Comparison of ENCODE assay signal across 19 cellular contexts in the genomic region with DNA sequence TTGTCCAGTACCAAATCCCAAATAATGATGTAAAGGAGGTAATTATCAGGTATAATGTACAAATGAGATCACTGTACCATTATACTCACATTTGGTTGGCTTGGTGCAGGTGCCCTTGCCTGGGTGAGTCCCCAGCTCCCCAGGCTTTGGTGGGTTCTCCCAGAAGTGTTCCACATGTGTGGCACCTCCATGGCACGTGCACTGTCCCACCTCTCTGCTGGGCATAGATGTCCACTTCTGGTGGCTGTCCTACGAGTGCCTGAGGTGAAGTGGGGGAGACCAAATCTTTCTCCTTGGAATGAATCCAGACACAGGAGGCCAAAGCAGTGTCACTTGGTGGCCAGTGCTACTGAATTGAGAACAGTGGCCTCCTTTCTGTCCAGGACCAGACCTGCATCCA.
DNase-seq lines count a peak whose midpoint lies in the region; ATAC-seq, FAIRE-seq and TF ChIP-seq lines count a peak whose summit lies in the region.
"Had no signal": no experiment of that assay in that cellular context is flagged by ENCODE, and none has a peak within 500 bp of the region (broad histone marks: within the 10 kb centered on the region; RNA-seq: fewer than 3 reads in every experiment).

No MANE protein-coding gene starts in this region.

- no peak overlapping the region for H4K12ac ChIP-seq in trophoblast cell (ENCODE audit: low read depth, low read length)

- no TSS peak for BruUV-seq in HepG2 (replicated peaks; lab: Mats Ljungman, UMichigan)
- no TSS peak for BruUV-seq in IMR-90 (replicated peaks; lab: Mats Ljungman, UMichigan)

- H3K27me3 ChIP-seq in HepG2 (ENCODE audit: control insufficient read depth in 1 of 2, insufficient read depth in 2 of 2, low read length in 2 of 2) (peaks cover 2 to 8% of the 10 kb centered on the region in 2 experiments; a peak in 2 of 5 replicates), right lobe of liver (no peaks in the 10 kb centered on the region), IMR-90 (ENCODE audit: control insufficient read depth, insufficient read depth, low read length) (no peaks in the 10 kb centered on the region), trophoblast cell (ENCODE audit: insufficient read depth, low read length) (no peaks in the 10 kb centered on the region), upper lobe of right lung (no peaks in the 10 kb centered on the region)
- H3K27me3 ChIP-seq: BLaER1 treated with 17β-estradiol and CSF1 and Interleukin-3, amounts not matched to agents 10 nM and 100 nM had no signal

- in situ Hi-C loops in HepG2 (cut with HindIII; ENCODE audit: extremely low pct_ligation_motif_present, low pct_unique_long_range_greater_than_20kb) (loop anchor here (10.0 kb wide), 1 partner anchor 158 kb away; no protein-coding TSS in a partner anchor), IMR-90 (cut with MboI; ENCODE audit: low sequenced_read_pairs) (no loop called here)

- peak overlapping the region; percentile 15 for H2AK9ac ChIP-seq in IMR-90 (replicated peaks; ENCODE audit: low read depth, low read length, poor library complexity)

- FAIRE-seq in HepG2 (lab: Jason Lieb, UNC) = no peak
- FAIRE-seq: A549, D721Med, G401.6, GM12891 had no signal

- H3K23ac ChIP-seq in IMR-90 (ENCODE audit: low read depth, low read length) (no peak overlapping the region), trophoblast cell (ENCODE audit: low read length) (no peak overlapping the region)

- no peak for DNase-seq in HepG2 (ENCODE audit: low spot score)
- no peak for DNase-seq in right lobe of liver
- DNase-seq in IMR-90 = no peak
- no peak for DNase-seq in trophoblast cell
- no peak for DNase-seq in upper lobe of right lung
- DNase-seq: AML-193; Caco-2; Calu3; CD4-positive, alpha-beta T cell; CD8-positive, alpha-beta T cell; DMS79 treated with DMSO at 0.1 percent for 48 hours; GF-D8 had no signal

- dilution Hi-C loops in IMR-90 (cut with HindIII; ENCODE audit: low sequenced_read_pairs, unreplicated experiment) = no loop called here

- WGBS in HepG2 (ENCODE audit: low lambda C conversion rate) = no CpG with 5 or more reads among the region's 2 CpGs
- WGBS in right lobe of liver (ENCODE audit: insufficient coverage, low coverage, low lambda C conversion rate, missing lambda C conversion rate) = no CpG with 5 or more reads among the region's 2 CpGs
- WGBS in IMR-90 (ENCODE audit: extremely low coverage in 2 of 2, insufficient read length in 1 of 2), 2 experiments = no CpG with 5 or more reads among the region's 2 CpGs
- no CpG with 5 or more reads among the region's 2 CpGs for WGBS in trophoblast cell (ENCODE audit: extremely low coverage, insufficient coverage, insufficient read length)

- H3K36me3 ChIP-seq in HepG2 (replicated peaks in 1 of 2; ENCODE audit: control insufficient read depth in 1 of 2, insufficient read depth in 2 of 2, low read length in 2 of 2) (no peaks in the 10 kb centered on the region), right lobe of liver (no peaks in the 10 kb centered on the region), IMR-90 (ENCODE audit: control insufficient read depth, insufficient read depth, low read length) (no peaks in the 10 kb centered on the region), trophoblast cell (ENCODE audit: control insufficient read depth in 1 of 2, insufficient read depth in 2 of 2, low read length in 2 of 2) (no peaks in the 10 kb centered on the region), upper lobe of right lung (no peaks in the 10 kb centered on the region)
- H3K36me3 ChIP-seq: BLaER1 treated with 17β-estradiol and CSF1 and Interleukin-3, amounts not matched to agents 10 nM and 100 nM had no signal

- H2BK20ac ChIP-seq in IMR-90 (ENCODE audit: low read depth, low read length) = no peak overlapping the region

- H4K20me1 ChIP-seq in HepG2 (ENCODE audit: insufficient read depth, low read length) = no peaks in the 10 kb centered on the region
- H4K20me1 ChIP-seq in IMR-90 (ENCODE audit: insufficient read depth, low read length) = no peaks in the 10 kb centered on the region
- H4K20me1 ChIP-seq: BLaER1 treated with 17β-estradiol and CSF1 and Interleukin-3, amounts not matched to agents 10 nM and 100 nM had no signal

- no peak overlapping the region for H4K91ac ChIP-seq in IMR-90 (ENCODE audit: insufficient read depth, low read depth, low read length)
- no peak overlapping the region for H4K91ac ChIP-seq in trophoblast cell (ENCODE audit: low read depth, low read length)

- H3K4me1 ChIP-seq in HepG2 (ENCODE audit: insufficient read depth, low read length) (peaks cover 20% of the 10 kb centered on the region), right lobe of liver (no peaks in the 10 kb centered on the region), IMR-90 (ENCODE audit: control insufficient read depth, insufficient read depth, low read length) (no peaks in the 10 kb centered on the region), trophoblast cell (ENCODE audit: control insufficient read depth in 1 of 2, insufficient read depth in 2 of 2, low read length in 2 of 2) (no peaks in the 10 kb centered on the region), upper lobe of right lung (no peaks in the 10 kb centered on the region)
- H3K4me1 ChIP-seq: A549; BLaER1 treated with 17β-estradiol and CSF1 and Interleukin-3, amounts not matched to agents 10 nM and 100 nM had no signal

- H3K9me1 ChIP-seq in IMR-90 (ENCODE audit: insufficient read depth, low read length) = no peaks in the 10 kb centered on the region

- H2BK120ac ChIP-seq in IMR-90 (ENCODE audit: low read depth, low read length) (no peak overlapping the region), trophoblast cell (ENCODE audit: insufficient read depth, low read length, poor library complexity) (no peak overlapping the region)

- no peak overlapping the region for H2BK5ac ChIP-seq in IMR-90 (ENCODE audit: low read depth, low read length, poor library complexity, severe bottlenecking)
- H2BK5ac ChIP-seq in trophoblast cell (ENCODE audit: low read depth, low read length, poor library complexity) = no peak overlapping the region

- H3K9ac ChIP-seq in HepG2 (ENCODE audit: insufficient read depth, low read depth, low read length) (no peak overlapping the region), IMR-90 (ENCODE audit: low read depth, low read length) (no peak overlapping the region), trophoblast cell (ENCODE audit: low read length) (peak overlapping the region; percentile 41)
- H3K9ac ChIP-seq: BLaER1 treated with 17β-estradiol and CSF1 and Interleukin-3, amounts not matched to agents 10 nM and 100 nM had no signal

- TF ChIP-seq POLR2A in HepG2 (IDR thresholded peaks at IDR 0.05; ENCODE audit: insufficient read depth in 1 of 2, low read depth in 2 of 2, low read length in 2 of 2) = no peak
- TF ChIP-seq POLR2A in right lobe of liver (IDR thresholded peaks at IDR 0.05) = no peak
- TF ChIP-seq POLR2A in IMR-90 (IDR thresholded peaks at IDR 0.05; ENCODE audit: low read depth, low read length) = no peak

- no peak for TF ChIP-seq EP300 in HepG2 (IDR thresholded peaks at IDR 0.05; ENCODE audit: low read depth in 2 of 2, low read length in 2 of 2)
- TF ChIP-seq EP300 in HepG2 (CRISPR knock-in tag; IDR thresholded peaks at IDR 0.05; ENCODE audit: borderline replicate concordance) = no peak

- ATAC-seq in HepG2 = no peak
- no peak for ATAC-seq in right lobe of liver
- no peak for ATAC-seq in IMR-90 (ENCODE audit: low read depth)
- no peak for ATAC-seq in GM18861 (IDR thresholded peaks at IDR 0.05; ENCODE audit: unreplicated experiment)
- no peak for ATAC-seq in upper lobe of right lung
- ATAC-seq: A549; CD8-positive, alpha-beta T cell had no signal

- H3K79me1 ChIP-seq in IMR-90 (ENCODE audit: low read depth in 1 of 2, low read length in 2 of 2) (no peaks in the 10 kb centered on the region), trophoblast cell (ENCODE audit: low read length) (no peaks in the 10 kb centered on the region)

- TF ChIP-seq CTCF in HepG2 (CRISPR knock-in tag; IDR thresholded peaks at IDR 0.05) = no peak
- no peak for TF ChIP-seq CTCF in right lobe of liver (IDR thresholded peaks at IDR 0.05)
- TF ChIP-seq CTCF in IMR-90 (conservative IDR thresholded peaks at IDR 0.05; ENCODE audit: low read depth, low read length) = no peak
- no peak for TF ChIP-seq CTCF in upper lobe of right lung (IDR thresholded peaks at IDR 0.05)

- H3K14ac ChIP-seq in IMR-90 (replicated peaks; ENCODE audit: low read depth, low read length) = no peak overlapping the region
- no peak overlapping the region for H3K14ac ChIP-seq in trophoblast cell (ENCODE audit: low read length)

- intact Hi-C loops in HepG2 (cut with micrococcal nuclease; ENCODE audit: unreplicated experiment) = loop anchor here (1.0 kb wide), 1 partner anchor 316 kb away; no protein-coding TSS in a partner anchor
- intact Hi-C loops in right lobe of liver (cut with DNase I) = loop anchor here (10.0 kb wide), 2 partner anchors 328 to 632 kb away; no protein-coding TSS in a partner anchor
- intact Hi-C loops in IMR-90 (cut with micrococcal nuclease) = loop anchor here (10.0 kb wide), 1 partner anchor 632 kb away; no protein-coding TSS in a partner anchor
- intact Hi-C loops in upper lobe of right lung (cut with DNase I) = loop anchor here (10.0 kb wide), 1 partner anchor 318 kb away; no protein-coding TSS in a partner anchor

- no peaks in the 10 kb centered on the region for H3K79me2 ChIP-seq in HepG2 (ENCODE audit: insufficient read depth, low read length)
- no peaks in the 10 kb centered on the region for H3K79me2 ChIP-seq in trophoblast cell (ENCODE audit: control insufficient read depth, insufficient read depth, low read length, poor library complexity)

- POLR2A ChIA-PET in HepG2 (lab: Yijun Ruan, JAX) = no interaction called here
- POLR2A ChIA-PET in IMR-90 (lab: Charles Lee; ENCODE audit: unreplicated experiment) = no interaction called here

- H3K4ac ChIP-seq in IMR-90 (ENCODE audit: low read depth, low read length) = no peak overlapping the region
- no peak overlapping the region for H3K4ac ChIP-seq in trophoblast cell (ENCODE audit: low read depth, low read length)

- H4K5ac ChIP-seq in IMR-90 (ENCODE audit: low read depth, low read length) = no peak overlapping the region

- no peak overlapping the region for H3K4me3 ChIP-seq in HepG2 (replicated peaks in 1 of 3; ENCODE audit: insufficient read depth in 1 of 3, low read depth in 2 of 3, low read length in 3 of 3)
- no peak overlapping the region for H3K4me3 ChIP-seq in right lobe of liver
- no peak overlapping the region for H3K4me3 ChIP-seq in IMR-90 (ENCODE audit: insufficient read depth, low read depth, low read length)
- no peak overlapping the region for H3K4me3 ChIP-seq in trophoblast cell (ENCODE audit: low read depth, low read length)
- H3K4me3 ChIP-seq in upper lobe of right lung = no peak overlapping the region
- H3K4me3 ChIP-seq: A549; BLaER1 treated with 17β-estradiol and CSF1 and Interleukin-3, amounts not matched to agents 10 nM and 100 nM had no signal

- H2BK15ac ChIP-seq in IMR-90 (ENCODE audit: low read depth, low read length) = no peak overlapping the region

- H3K27ac ChIP-seq in HepG2 (ENCODE audit: extremely low read length, insufficient read depth, low read length) (no peak overlapping the region), right lobe of liver (no peak overlapping the region), IMR-90 (ENCODE audit: insufficient read depth, low read length) (no peak overlapping the region), trophoblast cell (ENCODE audit: low read depth, low read length) (no peak overlapping the region), upper lobe of right lung (no peak overlapping the region)
- H3K27ac ChIP-seq: A549; BLaER1 treated with 17β-estradiol and CSF1 and Interleukin-3, amounts not matched to agents 10 nM and 100 nM; C4-2B had no signal

- H2BK12ac ChIP-seq in trophoblast cell (ENCODE audit: low read length) = no peak overlapping the region

- TF ChIP-seq RAD21 in HepG2 (CRISPR knock-in tag; IDR thresholded peaks at IDR 0.05) (no peak), IMR-90 (IDR thresholded peaks at IDR 0.05; ENCODE audit: low read length) (no peak)

- CTCF ChIA-PET in HepG2 (lab: Yijun Ruan, JAX; ENCODE audit: low intra/inter-chr PET ratio, low total read pairs) = no interaction called here
- CTCF ChIA-PET in IMR-90 (lab: Yijun Ruan, JAX) = no interaction called here

- no peak overlapping the region for H4K8ac ChIP-seq in IMR-90 (ENCODE audit: low read depth in 2 of 2, low read length in 2 of 2)
- no peak overlapping the region for H4K8ac ChIP-seq in trophoblast cell (ENCODE audit: low read depth, low read length)

- H3K9me3 ChIP-seq in HepG2 (ENCODE audit: low read length) (no peaks in the 10 kb centered on the region), right lobe of liver (no peaks in the 10 kb centered on the region), IMR-90 (ENCODE audit: control insufficient read depth, insufficient read depth, low read length) (no peaks in the 10 kb centered on the region), trophoblast cell (ENCODE audit: insufficient read depth, low read depth, low read length) (no peaks in the 10 kb centered on the region), upper lobe of right lung (no peaks in the 10 kb centered on the region)
- H3K9me3 ChIP-seq: A549; BLaER1 treated with 17β-estradiol and CSF1 and Interleukin-3, amounts not matched to agents 10 nM and 100 nM; Caco-2 had no signal

- H2AK5ac ChIP-seq in IMR-90 (ENCODE audit: low read depth, low read length) (no peak overlapping the region), trophoblast cell (ENCODE audit: low read length) (no peak overlapping the region)

- H3K56ac ChIP-seq in IMR-90 (ENCODE audit: extremely low read depth, insufficient read depth, low read length) = no peak overlapping the region

- H3K4me2 ChIP-seq in HepG2 (ENCODE audit: low read depth, low read length) (no peak overlapping the region), IMR-90 (ENCODE audit: low read depth, low read length) (no peak overlapping the region), trophoblast cell (ENCODE audit: low read length) (no peak overlapping the region)
- H3K4me2 ChIP-seq: A549; BLaER1 treated with 17β-estradiol and CSF1 and Interleukin-3, amounts not matched to agents 10 nM and 100 nM had no signal

- H2AFZ ChIP-seq in HepG2 (ENCODE audit: low read length) = no peak overlapping the region
- H2AFZ ChIP-seq in IMR-90 (replicated peaks; ENCODE audit: low read length, poor library complexity) = no peak overlapping the region
- no peak overlapping the region for H2AFZ ChIP-seq in trophoblast cell (ENCODE audit: insufficient read depth, low read length, poor library complexity)

- H3K18ac ChIP-seq in IMR-90 (ENCODE audit: low read depth, low read length) (no peak overlapping the region), trophoblast cell (ENCODE audit: low read length) (no peak overlapping the region)
